ENCODE assay signal across 19 cellular contexts in genomic region chr4:6115342-6115741, GRCh38.
DNase-seq lines count a peak whose midpoint lies in the region; ATAC-seq and TF ChIP-seq lines count a peak whose summit lies in the region.
"Had no signal": no experiment of that assay in that cellular context is flagged by ENCODE, and none has a peak within 500 bp of the region (broad histone marks: within the 10 kb centered on the region; RNA-seq: fewer than 3 reads in every experiment).

No MANE protein-coding gene starts in this region.

- DNase-seq in cardiac septum (ENCODE audit: low spot score) (peak; percentile 33), Right ventricle myocardium superior (no peak), NCI-H69 (lab: John Stamatoyannopoulos, UW) (peak; percentile 53), left lobe of liver (ENCODE audit: low spot score) (peak; percentile 12), stomach (peak; percentile 17), GM20000 (ENCODE audit: low spot score) (no peak), natural killer cell (no peak), mucosa of gallbladder (ENCODE audit: low spot score) (no peak)
- DNase-seq: ACHN, AML-193, DMS153, DMS79, GDM1, HCEC 1CT had no signal

- ATAC-seq in Right ventricle myocardium superior (ENCODE audit: poor library complexity) (no peak), left lobe of liver (no peak), natural killer cell (no peak)
- ATAC-seq: HepG2 had no signal

- no peaks in the 10 kb centered on the region for H3K4me1 ChIP-seq in stomach

- no peak for TF ChIP-seq CTCF in stomach (IDR thresholded peaks at IDR 0.05)
- no peak for TF ChIP-seq CTCF in GM20000 (IDR thresholded peaks at IDR 0.05; ENCODE audit: extremely low read depth, missing control alignments)
- TF ChIP-seq CTCF in natural killer cell (IDR thresholded peaks at IDR 0.05) = no peak

- no peak overlapping the region for H3K27ac Mint-ChIP-seq in natural killer cell
- H3K27ac Mint-ChIP-seq: CD4-positive, alpha-beta T cell; GM23338 had no signal

- peaks cover 0 to 28% (median 0%) of the 10 kb centered on the region in 3 donors for H3K27me3 ChIP-seq in stomach

- H3K36me3 Mint-ChIP-seq in natural killer cell = no peaks in the 10 kb centered on the region

- intact Hi-C loops in cardiac septum (cut with DNase I) (no loop called here), Right ventricle myocardium superior (cut with DNase I) (no loop called here), stomach (cut with DNase I; ENCODE audit: low total_unique reads) (no loop called here), natural killer cell (cut with micrococcal nuclease) (no loop called here)

- no peak for TF ChIP-seq EP300 in stomach (IDR thresholded peaks at IDR 0.05)

- peaks cover 4 to 10% of the 10 kb centered on the region in 2 donors for H3K27me3 Mint-ChIP-seq in natural killer cell (ENCODE audit: low read depth in 2 of 2)

- no peak overlapping the region for H3K4me3 ChIP-seq in stomach
- H3K4me3 ChIP-seq: GM23338 had no signal

- no peak overlapping the region for H3K27ac ChIP-seq in stomach
- H3K27ac ChIP-seq: C4-2B had no signal

- H3K9me3 Mint-ChIP-seq in natural killer cell = no peaks in the 10 kb centered on the region
- H3K9me3 Mint-ChIP-seq: CD4-positive, alpha-beta T cell; GM23338 had no signal

- peaks cover 0 to 13% of the 10 kb centered on the region in 2 donors for H3K4me1 Mint-ChIP-seq in natural killer cell
- H3K4me1 Mint-ChIP-seq: IgD-negative memory B cell had no signal

- no peak for TF ChIP-seq POLR2A in stomach (IDR thresholded peaks at IDR 0.05)

- H3K36me3 ChIP-seq in stomach = no peaks in the 10 kb centered on the region

- 54 to 73% (median 69%) methylated on average over 5 of the region's 5 CpGs for WGBS in stomach, 5 donors

- no peak overlapping the region for H3K4me3 Mint-ChIP-seq in natural killer cell
- H3K4me3 Mint-ChIP-seq: CD4-positive, alpha-beta T cell; GM23338; IgD-negative memory B cell had no signal

- no peaks in the 10 kb centered on the region for H3K9me3 ChIP-seq in stomach

Comparison
In these comparisons a context has a peak if more than half of its experiments do, and no peak if none do; other contexts are left out.
1. DNase-seq: peak in cardiac septum (single experiment), NCI-H69 (single experiment), left lobe of liver (single experiment) and stomach (single experiment); none in Right ventricle myocardium superior (single experiment), GM20000 (single experiment), natural killer cell (single experiment) and mucosa of gallbladder (single experiment).